In genomic region chr5:170632266-170632984, GRCh38 we compare ENCODE assay signal across 9 cellular contexts.
A peak's percentile ranks its signal among the peaks of the same experiment; 100 is the strongest.
DNase-seq lines count a peak whose midpoint lies in the region; ATAC-seq, FAIRE-seq and TF ChIP-seq lines count a peak whose summit lies in the region.
"Had no signal": no experiment of that assay in that cellular context is flagged by ENCODE, and none has a peak within 500 bp of the region (broad histone marks: within the 10 kb centered on the region; RNA-seq: fewer than 3 reads in every experiment).

No MANE protein-coding gene starts in this region.

- H3K79me2 ChIP-seq in keratinocyte (ENCODE audit: control insufficient read depth, insufficient read depth, low read length), result no peaks in the 10 kb centered on the region

- H4K20me1 ChIP-seq in keratinocyte (ENCODE audit: control insufficient read depth, extremely low read depth, insufficient read depth, low read length), result no peaks in the 10 kb centered on the region

- H3K4me2 ChIP-seq in keratinocyte (ENCODE audit: control insufficient read depth, extremely low read depth, insufficient read depth, low read depth, low read length), result no peak overlapping the region

- H3K4me1 Mint-ChIP-seq in activated T-helper 17 cell treated with anti-CD3 and anti-CD28 coated beads, Interleukin-2, amount 50 U/mL, for 72 hours, result peaks cover 13% of the 10 kb centered on the region

- H3K36me3 Mint-ChIP-seq in activated T-helper 17 cell treated with anti-CD3 and anti-CD28 coated beads, Interleukin-2, amount 50 U/mL, for 72 hours (ENCODE audit: low read depth), result no peaks in the 10 kb centered on the region

- H3K27ac ChIP-seq in keratinocyte (ENCODE audit: control insufficient read depth, insufficient read depth, low read length) (no peak overlapping the region), testis (peak overlapping the region; percentile 83 to 84)

- H3K27me3 ChIP-seq in keratinocyte (ENCODE audit: control insufficient read depth, extremely low read depth, insufficient read depth, low read length) (peaks cover 9% of the 10 kb centered on the region), testis (no peaks in the 10 kb centered on the region)

- H3K9ac ChIP-seq in keratinocyte (ENCODE audit: control insufficient read depth, extremely low read depth, insufficient read depth, low read length), result no peak overlapping the region

- TF ChIP-seq CTCF in keratinocyte (optimal IDR thresholded peaks at IDR 0.05 in 1 of 3, IDR thresholded peaks at IDR 0.05 in 1 of 3, conservative IDR thresholded peaks at IDR 0.05 in 1 of 3; ENCODE audit: extremely low read depth in 1 of 3, insufficient read depth in 2 of 3, low read length in 3 of 3) (peak in 2 of 3 experiments; percentile 3 to 21), testis (IDR thresholded peaks at IDR 0.05) (peak in 1 of 3 experiments; percentile 17), lower leg skin (IDR thresholded peaks at IDR 0.05) (no peak)

- H3K4me3 ChIP-seq in keratinocyte (ENCODE audit: control insufficient read depth in 2 of 3, extremely low read depth in 1 of 3, insufficient read depth in 2 of 3, low read depth in 1 of 3, low read length in 3 of 3) (no peak overlapping the region), testis (peak overlapping the region; percentile 12 to 42), lower leg skin (ENCODE audit: low read depth, poor library complexity, severe bottlenecking) (no peak overlapping the region)

- no peak overlapping the region for H2AFZ ChIP-seq in keratinocyte (ENCODE audit: control insufficient read depth, low read length)

- TF ChIP-seq POLR2A in testis (IDR thresholded peaks at IDR 0.05) (no peak), lower leg skin (IDR thresholded peaks at IDR 0.05) (no peak)

- H3K36me3 ChIP-seq in keratinocyte (ENCODE audit: control insufficient read depth in 2 of 2, extremely low read depth in 1 of 2, insufficient read depth in 2 of 2, low read length in 2 of 2) (no peaks in the 10 kb centered on the region), testis (ENCODE audit: low read depth, missing control alignments) (no peaks in the 10 kb centered on the region)

- H3K27me3 Mint-ChIP-seq in activated T-helper 17 cell treated with anti-CD3 and anti-CD28 coated beads, Interleukin-2, amount 50 U/mL, for 72 hours, result peaks cover 12% of the 10 kb centered on the region

- ATAC-seq in activated T-helper 17 cell treated with anti-CD3 and anti-CD28 coated beads, Interleukin-2, amount 50 U/mL, for 72 hours (replicated peaks), result peak; percentile 2

- peak overlapping the region; percentile 46 for H3K4me3 Mint-ChIP-seq in activated T-helper 17 cell treated with anti-CD3 and anti-CD28 coated beads, Interleukin-2, amount 50 U/mL, for 72 hours

- peaks cover 8% of the 10 kb centered on the region for H3K4me1 ChIP-seq in keratinocyte (ENCODE audit: control insufficient read depth, extremely low read depth, insufficient read depth, low read length)
- peaks cover 33% of the 10 kb centered on the region for H3K4me1 ChIP-seq in testis

- intact Hi-C loops in testis (cut with DNase I; ENCODE audit: low total_unique reads), result loop anchor here (5.0 kb wide), 1 partner anchor 195 kb away; no protein-coding TSS in a partner anchor
- intact Hi-C loops in lower leg skin (cut with DNase I; ENCODE audit: low total_unique reads), result no loop called here

- no peak for FAIRE-seq in keratinocyte (lab: Jason Lieb, UNC)

- no peak overlapping the region for H3K27ac Mint-ChIP-seq in activated T-helper 17 cell treated with anti-CD3 and anti-CD28 coated beads, Interleukin-2, amount 50 U/mL, for 72 hours

- H3K9me3 ChIP-seq in keratinocyte (ENCODE audit: control insufficient read depth, low read depth, low read length) (no peaks in the 10 kb centered on the region), testis (no peaks in the 10 kb centered on the region)

- dilution Hi-C loops in keratinocyte (cut with MboI; ENCODE audit: extremely low pct_ligation_motif_present, low sequenced_read_pairs), result no loop called here

- WGBS in testis, 2 donors, result 31 to 34% methylated on average over 14 to 19 of the region's 19 CpGs
- WGBS in lower leg skin, 2 donors, result 32 to 35% methylated on average over 19 of the region's 19 CpGs

- DNase-seq in activated T-cell treated with anti-CD3 and anti-CD28 coated beads, Interleukin-2, amount 50 U/mL, for 1 hour, result peak; percentile 20
- DNase-seq in activated T-cell treated with anti-CD3 and anti-CD28 coated beads for 4 hours, result no peak
- DNase-seq in keratinocyte (ENCODE audit: low read depth, low spot score), result no peak
- DNase-seq in testis, result peak; percentile 32
- no peak for DNase-seq in UCSD-AML1 (lab: John Stamatoyannopoulos, UW; ENCODE audit: unreplicated experiment)
- DNase-seq in lower leg skin (ENCODE audit: low spot score in 2 of 2), result no peak
- no peak for DNase-seq in SHP77 treated with DMSO at 0.1 percent for 48 hours (lab: John Stamatoyannopoulos, UW)
- DNase-seq: NCI-H1436 had no signal

- H3K9me1 ChIP-seq in keratinocyte (ENCODE audit: control insufficient read depth, extremely low read depth, insufficient read depth, low read length), result no peaks in the 10 kb centered on the region

- no peaks in the 10 kb centered on the region for H3K9me3 Mint-ChIP-seq in activated T-helper 17 cell treated with anti-CD3 and anti-CD28 coated beads, Interleukin-2, amount 50 U/mL, for 72 hours

Comparison
In these comparisons a context has a peak if more than half of its experiments do, and no peak if none do; other contexts are left out.
1. DNase-seq: peak in activated T-cell treated with anti-CD3 and anti-CD28 coated beads, Interleukin-2, amount 50 U/mL, for 1 hour (single experiment) and testis (single experiment); none in activated T-cell treated with anti-CD3 and anti-CD28 coated beads for 4 hours (single experiment), keratinocyte (single experiment), UCSD-AML1 (single experiment), lower leg skin (0 of 2) and SHP77 treated with DMSO at 0.1 percent for 48 hours (single experiment).
2. H3K4me3 ChIP-seq: peak in testis (2 of 2); none in keratinocyte (0 of 3) and lower leg skin (single experiment).
3. CTCF ChIP-seq: peak in keratinocyte (2 of 3); none in lower leg skin (0 of 3).